ENCODE assay signal across 1 cellular context in genomic region chr17:8867361-8867981, GRCh38.
TF ChIP-seq lines count a peak whose summit lies in the region.

A gene with protein sequence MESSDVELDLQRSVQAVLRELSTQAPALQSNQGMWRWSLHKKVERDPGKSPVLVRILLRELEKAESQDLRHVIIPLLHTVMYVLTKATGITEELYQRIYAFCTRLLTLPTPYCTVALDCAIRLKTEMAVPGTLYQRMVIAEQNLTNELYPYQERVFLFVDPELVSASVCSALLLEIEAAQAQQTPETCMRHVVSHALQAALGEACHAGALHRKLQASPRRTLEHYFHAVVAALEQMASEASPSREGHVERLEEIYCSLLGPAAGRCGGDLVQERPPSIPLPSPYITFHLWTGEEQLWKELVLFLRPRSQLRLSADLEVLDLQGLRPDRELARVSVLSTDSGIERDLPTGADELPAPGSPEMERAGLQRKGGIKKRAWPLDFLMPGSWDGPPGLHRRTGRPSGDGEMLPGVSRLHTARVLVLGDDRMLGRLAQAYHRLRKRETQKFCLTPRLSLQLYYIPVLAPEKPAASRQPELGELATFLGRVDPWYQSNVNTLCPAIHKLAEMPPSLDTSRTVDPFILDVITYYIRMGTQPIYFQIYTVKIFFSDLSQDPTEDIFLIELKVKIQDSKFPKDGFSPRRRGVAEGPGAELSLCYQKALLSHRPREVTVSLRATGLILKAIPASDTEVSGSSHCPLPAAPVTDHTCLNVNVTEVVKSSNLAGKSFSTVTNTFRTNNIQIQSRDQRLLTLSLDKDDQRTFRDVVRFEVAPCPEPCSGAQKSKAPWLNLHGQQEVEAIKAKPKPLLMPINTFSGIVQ (minus strand): TSS chr17:8867674. CDS start chr17:8849794, 17,880 bp downstream.

TF ChIP-seq in HepG2, 621 proteins besides CTCF, POLR2A, EP300 and RAD21:
- TF ChIP-seq RFX3 (CRISPR knock-in tag; IDR thresholded peaks at IDR 0.05): no peak
- TF ChIP-seq SMARCE1 (IDR thresholded peaks at IDR 0.05; ENCODE audit: borderline replicate concordance): no peak
- no peak for TF ChIP-seq ZNF251 (CRISPR knock-in tag; IDR thresholded peaks at IDR 0.05)
- TF ChIP-seq NPAS2 (CRISPR knock-in tag; IDR thresholded peaks at IDR 0.05; ENCODE audit: borderline replicate concordance): no peak
- no peak for TF ChIP-seq ZNF703 (CRISPR knock-in tag; IDR thresholded peaks at IDR 0.05; ENCODE audit: borderline replicate concordance)
- TF ChIP-seq NFKB2 (CRISPR knock-in tag; IDR thresholded peaks at IDR 0.05; ENCODE audit: borderline replicate concordance): no peak
- no peak for TF ChIP-seq ZNF550 (CRISPR knock-in tag; IDR thresholded peaks at IDR 0.05; ENCODE audit: borderline replicate concordance)
- TF ChIP-seq GABPA (IDR thresholded peaks at IDR 0.05; ENCODE audit: low read depth, low read length): no peak
- TF ChIP-seq GABPA (CRISPR knock-in tag; IDR thresholded peaks at IDR 0.05; ENCODE audit: low read depth): no peak
- no peak for TF ChIP-seq TCF12 (IDR thresholded peaks at IDR 0.05)
- TF ChIP-seq TCF12 (CRISPR knock-in tag; IDR thresholded peaks at IDR 0.05): no peak
- TF ChIP-seq ZNF788 (CRISPR knock-in tag; IDR thresholded peaks at IDR 0.05; ENCODE audit: borderline replicate concordance): no peak
- TF ChIP-seq HNF1A (IDR thresholded peaks at IDR 0.05; ENCODE audit: low read depth): no peak
- TF ChIP-seq HNF1A (CRISPR knock-in tag; IDR thresholded peaks at IDR 0.05; ENCODE audit: borderline replicate concordance): no peak
- TF ChIP-seq ZZZ3 (CRISPR knock-in tag; IDR thresholded peaks at IDR 0.05; ENCODE audit: borderline replicate concordance): no peak
- TF ChIP-seq, protein P1, sequence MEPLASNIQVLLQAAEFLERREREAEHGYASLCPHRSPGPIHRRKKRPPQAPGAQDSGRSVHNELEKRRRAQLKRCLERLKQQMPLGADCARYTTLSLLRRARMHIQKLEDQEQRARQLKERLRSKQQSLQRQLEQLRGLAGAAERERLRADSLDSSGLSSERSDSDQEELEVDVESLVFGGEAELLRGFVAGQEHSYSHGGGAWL (CRISPR knock-in tag; IDR thresholded peaks at IDR 0.05): no peak
- TF ChIP-seq ZNF12 (CRISPR knock-in tag; IDR thresholded peaks at IDR 0.05): no peak
- no peak for TF ChIP-seq SIN3B (IDR thresholded peaks at IDR 0.05; ENCODE audit: low read length)
- TF ChIP-seq, protein P2, sequence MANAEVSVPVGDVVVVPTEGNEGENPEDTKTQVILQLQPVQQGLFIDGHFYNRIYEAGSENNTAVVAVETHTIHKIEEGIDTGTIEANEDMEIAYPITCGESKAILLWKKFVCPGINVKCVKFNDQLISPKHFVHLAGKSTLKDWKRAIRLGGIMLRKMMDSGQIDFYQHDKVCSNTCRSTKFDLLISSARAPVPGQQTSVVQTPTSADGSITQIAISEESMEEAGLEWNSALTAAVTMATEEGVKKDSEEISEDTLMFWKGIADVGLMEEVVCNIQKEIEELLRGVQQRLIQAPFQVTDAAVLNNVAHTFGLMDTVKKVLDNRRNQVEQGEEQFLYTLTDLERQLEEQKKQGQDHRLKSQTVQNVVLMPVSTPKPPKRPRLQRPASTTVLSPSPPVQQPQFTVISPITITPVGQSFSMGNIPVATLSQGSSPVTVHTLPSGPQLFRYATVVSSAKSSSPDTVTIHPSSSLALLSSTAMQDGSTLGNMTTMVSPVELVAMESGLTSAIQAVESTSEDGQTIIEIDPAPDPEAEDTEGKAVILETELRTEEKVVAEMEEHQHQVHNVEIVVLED (CRISPR knock-in tag; IDR thresholded peaks at IDR 0.05; ENCODE audit: borderline replicate concordance): no peak
- TF ChIP-seq GABPB1 (CRISPR knock-in tag; IDR thresholded peaks at IDR 0.05): no peak
